Comparison of ENCODE assay signal across 10 cellular contexts in genomic region chr20:54345301-54345724, GRCh38.
DNase-seq lines count a peak whose midpoint lies in the region; ATAC-seq and TF ChIP-seq lines count a peak whose summit lies in the region.
"Had no signal": no experiment of that assay in that cellular context is flagged by ENCODE, and none has a peak within 500 bp of the region (broad histone marks: within the 10 kb centered on the region; RNA-seq: fewer than 3 reads in every experiment).

No MANE protein-coding gene starts in this region.

- no peaks in the 10 kb centered on the region for H3K27me3 ChIP-seq in thoracic aorta (replicated peaks; ENCODE audit: insufficient read depth)

- H3K27ac Mint-ChIP-seq in chondrocyte (ENCODE audit: unreplicated experiment), result peak overlapping the region; percentile 89
- H3K27ac Mint-ChIP-seq: B cell had no signal

- H3K27ac ChIP-seq in thoracic aorta, result peak overlapping the region; percentile 31 to 55

- H3K27me3 Mint-ChIP-seq in chondrocyte (ENCODE audit: low read depth), result no peaks in the 10 kb centered on the region

- H3K4me3 ChIP-seq in thoracic aorta, result peak overlapping the region; percentile 23

- no peaks in the 10 kb centered on the region for H3K36me3 Mint-ChIP-seq in chondrocyte (ENCODE audit: low read depth)

- H3K9me3 ChIP-seq in thoracic aorta, result no peaks in the 10 kb centered on the region

- no peak for TF ChIP-seq CTCF in chondrocyte (IDR thresholded peaks at IDR 0.05)
- no peak for TF ChIP-seq CTCF in thoracic aorta (IDR thresholded peaks at IDR 0.05)

- peak overlapping the region; percentile 35 for H3K4me3 Mint-ChIP-seq in chondrocyte (ENCODE audit: unreplicated experiment)
- H3K4me3 Mint-ChIP-seq: B cell had no signal

- H3K9me3 Mint-ChIP-seq in chondrocyte (ENCODE audit: low read depth), result no peaks in the 10 kb centered on the region

- peak; percentile 87 for DNase-seq in SIG-M5 treated with dmso at 0.1 percent for 504 hours (lab: John Stamatoyannopoulos, UW; ENCODE audit: unreplicated experiment)
- DNase-seq in SIG-M5 (lab: John Stamatoyannopoulos, UW), result no peak
- no peak for DNase-seq in chondrocyte (ENCODE audit: low spot score)
- no peak for DNase-seq in thoracic aorta (ENCODE audit: low spot score)
- no peak for DNase-seq in NAMALWA (ENCODE audit: low spot score)
- DNase-seq in UCSD-AML1 (lab: John Stamatoyannopoulos, UW; ENCODE audit: unreplicated experiment), result no peak
- DNase-seq: right cardiac atrium had no signal

- ATAC-seq in HG03558 (IDR thresholded peaks at IDR 0.05; ENCODE audit: extremely low read depth, unreplicated experiment), result peak; percentile 66
- ATAC-seq in thoracic aorta (ENCODE audit: insufficient number of reproducible peaks, low FRiP score, low read depth), result peak; percentile 86
- ATAC-seq in GM21526 (IDR thresholded peaks at IDR 0.05; ENCODE audit: low FRiP score, unreplicated experiment), result no peak

- H3K4me1 Mint-ChIP-seq in chondrocyte (ENCODE audit: low read depth), result peaks cover 45% of the 10 kb centered on the region
- H3K4me1 Mint-ChIP-seq: B cell had no signal

- peaks cover 18 to 34% of the 10 kb centered on the region in 2 donors for H3K4me1 ChIP-seq in thoracic aorta (ENCODE audit: control insufficient read depth in 1 of 2, low read depth in 2 of 2)

- no peaks in the 10 kb centered on the region for H3K36me3 ChIP-seq in thoracic aorta
